29 cellular contexts compared by ENCODE assay signal in the genomic region with DNA sequence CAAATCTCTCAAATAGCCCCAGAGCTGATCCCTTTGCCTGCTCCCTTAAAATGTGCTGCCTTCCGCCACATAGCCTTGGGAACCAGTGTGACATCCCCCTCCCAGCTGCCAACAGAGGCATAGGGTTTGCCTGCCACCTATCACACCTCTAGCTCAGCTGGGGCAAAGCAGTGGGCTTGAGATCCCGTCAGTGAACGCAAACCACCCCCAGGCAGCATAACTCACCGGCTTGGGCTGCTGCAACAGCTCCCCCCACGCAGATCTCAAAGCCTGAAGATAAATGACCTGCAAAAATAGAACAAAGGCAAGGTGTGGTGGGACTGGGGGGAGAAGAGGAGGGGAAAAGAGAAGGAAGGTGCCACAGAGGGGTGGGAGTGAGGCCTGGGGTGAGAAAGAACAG. TPM values are rescaled to one million over a fixed set of nuclear protein-coding genes. Genes with fewer than 3 reads are reported as not detected.
"Had no signal": no experiment of that assay in that cellular context is flagged by ENCODE, and none has a peak within 500 bp of the region (broad histone marks: within the 10 kb centered on the region; RNA-seq: fewer than 3 reads in every experiment).

No MANE protein-coding gene starts in this region.

- H3K27me3 ChIP-seq: testis had no signal

- H3K36me3 Mint-ChIP-seq: mesothelial cell of epicardium; naive B cell; natural killer cell treated with Interleukin-12 subunit alpha and Interleukin-12 subunit beta and Interleukin-15 and Interleukin-18, amount 100 ng/mL, for 72 hours; stimulated activated memory B cell treated with anti-CD40 and anti-IgM and Interleukin-4, amounts not matched to agents 10 μg/mL and 1 μg/mL and 100 μg/mL, for 72 hours; type B pancreatic cell had no signal

- H2AFZ ChIP-seq: parathyroid adenoma had no signal

- H3K36me3 ChIP-seq: esophagus squamous epithelium, left lung, sigmoid colon, tibial artery had no signal

- H3K9me3 Mint-ChIP-seq: mesothelial cell of epicardium; natural killer cell treated with Interleukin-12 subunit alpha and Interleukin-12 subunit beta and Interleukin-15 and Interleukin-18, amount 100 ng/mL, for 72 hours; stimulated activated memory B cell treated with anti-CD40 and anti-IgM and Interleukin-4, amounts not matched to agents 10 μg/mL and 1 μg/mL and 100 μg/mL, for 72 hours; type B pancreatic cell had no signal

- H3K27ac ChIP-seq: coronary artery, esophagus squamous epithelium, left lung, parathyroid adenoma, sigmoid colon, testis, tibial artery had no signal

- H3K4me1 Mint-ChIP-seq: mesothelial cell of epicardium; naive B cell; stimulated activated memory B cell treated with anti-CD40 and anti-IgM and Interleukin-4, amounts not matched to agents 10 μg/mL and 1 μg/mL and 100 μg/mL, for 72 hours had no signal

- H3K9me3 ChIP-seq: esophagus squamous epithelium, left lung, mucosa of descending colon, sigmoid colon, testis, tibial artery had no signal

- H3K4me3 ChIP-seq: coronary artery, esophagus squamous epithelium, left lung, mucosa of descending colon, sigmoid colon, testis, tibial artery had no signal

- H3K79me2 ChIP-seq: parathyroid adenoma had no signal

- DNase-seq: dermis blood vessel endothelial cell; effector memory CD4-positive, alpha-beta T cell; erythroblast; esophagus squamous epithelium; foreskin melanocyte; kidney; left lung; mesenchymal stem cell; mucosa of descending colon; naive B cell; right cardiac atrium; sigmoid colon; stimulated activated CD4-positive, alpha-beta T cell treated with anti-CD3 and anti-CD28 coated beads, Interleukin-4, amount 100 ng/mL, for 4 hours; stimulated activated naive CD8-positive, alpha-beta T cell treated with anti-CD3 and anti-CD28 coated beads, Interleukin-15, Interleukin-2, amounts not matched to agents 100 U/mL and 50 U/mL, for 24 hours; substantia nigra; testis; tibial artery had no signal

- H3K27ac Mint-ChIP-seq: mesothelial cell of epicardium; natural killer cell treated with Interleukin-12 subunit alpha and Interleukin-12 subunit beta and Interleukin-15 and Interleukin-18, amount 100 ng/mL, for 72 hours; progenitor cell of endocrine pancreas; stimulated activated memory B cell treated with anti-CD40 and anti-IgM and Interleukin-4, amounts not matched to agents 10 μg/mL and 1 μg/mL and 100 μg/mL, for 72 hours; type B pancreatic cell had no signal

- H3K4me3 Mint-ChIP-seq: mesothelial cell of epicardium; naive B cell; natural killer cell treated with Interleukin-12 subunit alpha and Interleukin-12 subunit beta and Interleukin-15 and Interleukin-18, amount 100 ng/mL, for 72 hours; stimulated activated memory B cell treated with anti-CD40 and anti-IgM and Interleukin-4, amounts not matched to agents 10 μg/mL and 1 μg/mL and 100 μg/mL, for 72 hours; type B pancreatic cell had no signal

- H3K9ac ChIP-seq: parathyroid adenoma had no signal

RNA-seq across cellular contexts. Expression of gene PDYN, which starts 1.5 kb away (rescaled TPM):
- total RNA-seq: dermis blood vessel endothelial cell; esophagus squamous epithelium; kidney; left lung; lower leg skin; lung microvascular endothelial cell; mesothelial cell of epicardium; mucosa of descending colon; natural killer cell treated with Interleukin-12 subunit alpha and Interleukin-12 subunit beta and Interleukin-15 and Interleukin-18, amount 100 ng/mL, for 72 hours; omental fat pad; progenitor cell of endocrine pancreas; right cardiac atrium; sigmoid colon; skeletal muscle tissue; urinary bladder had no signal
- polyA plus RNA-seq: right cardiac atrium, sigmoid colon, urinary bladder had no signal
